15 cellular contexts compared by ENCODE assay signal in the genomic region with DNA sequence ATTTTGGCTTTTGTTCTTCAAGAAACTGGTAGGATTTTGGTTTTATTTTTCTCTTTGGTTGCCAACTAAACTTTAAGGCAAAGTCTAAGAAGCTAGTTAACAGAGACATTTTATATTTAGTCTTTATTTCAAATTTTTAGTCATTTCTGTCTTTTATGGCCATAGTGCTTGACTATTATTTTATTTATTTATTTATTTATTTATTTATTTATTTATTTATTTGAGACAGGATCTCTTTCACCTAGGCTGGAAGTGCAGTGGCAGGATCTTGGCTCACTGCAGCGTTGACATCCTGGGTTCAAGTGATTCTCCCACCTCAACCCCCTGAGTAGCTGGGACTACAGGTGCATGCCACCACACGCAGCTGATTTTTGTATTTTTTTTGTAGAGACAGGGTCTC. TPM values are rescaled to one million over a fixed set of nuclear protein-coding genes. Genes with fewer than 3 reads are reported as not detected.
A peak's percentile ranks its signal among the peaks of the same experiment; 100 is the strongest.
DNase-seq lines count a peak whose midpoint lies in the region; ATAC-seq and TF ChIP-seq lines count a peak whose summit lies in the region.
"Had no signal": no experiment of that assay in that cellular context is flagged by ENCODE, and none has a peak within 500 bp of the region (broad histone marks: within the 10 kb centered on the region; RNA-seq: fewer than 3 reads in every experiment).

No MANE protein-coding gene starts in this region.

- H3K27me3 Mint-ChIP-seq in activated CD4-positive, alpha-beta T cell treated with anti-CD3 and anti-CD28 coated beads for 36 hours = no peaks in the 10 kb centered on the region
- H3K27me3 Mint-ChIP-seq in activated naive CD8-positive, alpha-beta T cell treated with anti-CD3 and anti-CD28 coated beads for 36 hours = no peaks in the 10 kb centered on the region
- no peaks in the 10 kb centered on the region for H3K27me3 Mint-ChIP-seq in nephron (ENCODE audit: low read depth)

- H3K9me3 ChIP-seq in HEK293 (ENCODE audit: control insufficient read depth, insufficient read depth, low read depth, low read length) = no peaks in the 10 kb centered on the region
- H3K9me3 ChIP-seq: adrenal gland, prostate gland had no signal

- H3K4me1 ChIP-seq in HEK293 (ENCODE audit: control insufficient read depth, insufficient read depth, low read length) = peaks cover 7% of the 10 kb centered on the region; the same call in 1 of the 2 replicates
- H3K4me1 ChIP-seq: prostate gland had no signal

- POLR2A ChIA-PET in activated CD4-positive, alpha-beta T cell treated with anti-CD3 and anti-CD28 coated beads for 36 hours (lab: Charles Lee) = no interaction called here
- POLR2A ChIA-PET in HEK293 (lab: Yijun Ruan, JAX) = interaction anchor here (0.7 kb wide), 1 partner anchor 35 kb away, joined by 3 read pairs; no protein-coding TSS in a partner anchor

- H3K4me3 Mint-ChIP-seq in activated CD4-positive, alpha-beta T cell treated with anti-CD3 and anti-CD28 coated beads for 36 hours = peak overlapping the region; percentile 10
- peak overlapping the region; percentile 14 for H3K4me3 Mint-ChIP-seq in activated naive CD8-positive, alpha-beta T cell treated with anti-CD3 and anti-CD28 coated beads for 36 hours
- peak overlapping the region; percentile 47 to 72 (median 56) for H3K4me3 Mint-ChIP-seq in nephron

- intact Hi-C loops in activated CD4-positive, alpha-beta T cell treated with anti-CD3 and anti-CD28 coated beads for 36 hours (cut with DNase I, micrococcal nuclease) = loop anchor here in 1 of 2 experiments (5.0 kb wide), 1 partner anchor 207 kb away; a partner anchor contains a TSS
- intact Hi-C loops in posterior cingulate gyrus (cut with DNase I) = loop anchor here (10.0 kb wide), 3 partner anchors 55 to 465 kb away; a partner anchor contains a TSS

- no peak for ATAC-seq in activated CD4-positive, alpha-beta T cell treated with anti-CD3 and anti-CD28 coated beads for 36 hours
- no peak for ATAC-seq in HG03439 (IDR thresholded peaks at IDR 0.05; ENCODE audit: unreplicated experiment)
- ATAC-seq: foreskin keratinocyte; stimulated activated naive CD8-positive, alpha-beta T cell treated with anti-CD3 and anti-CD28 coated beads, Interleukin-15, Interleukin-2, amounts not matched to agents 100 U/mL and 50 U/mL, for 24 hours had no signal

- no peak overlapping the region for H3K4me3 ChIP-seq in HEK293 (ENCODE audit: low read depth, low read length)
- H3K4me3 ChIP-seq: prostate gland had no signal

- peaks cover 0 to 4% of the 10 kb centered on the region in 2 experiments; a peak in 2 of 3 replicates for H3K36me3 ChIP-seq in HEK293 (ENCODE audit: control insufficient read depth in 2 of 2, insufficient read depth in 1 of 2, low read length in 2 of 2)
- H3K36me3 ChIP-seq: adrenal gland, prostate gland had no signal

- peaks cover 23% of the 10 kb centered on the region for H3K4me1 Mint-ChIP-seq in activated CD4-positive, alpha-beta T cell treated with anti-CD3 and anti-CD28 coated beads for 36 hours
- H3K4me1 Mint-ChIP-seq in activated naive CD8-positive, alpha-beta T cell treated with anti-CD3 and anti-CD28 coated beads for 36 hours = peaks cover 12% of the 10 kb centered on the region
- peaks cover 18% of the 10 kb centered on the region for H3K4me1 Mint-ChIP-seq in nephron

- no peak overlapping the region for H3K27ac ChIP-seq in HEK293 (ENCODE audit: extremely low read depth, low read depth, low read length)
- H3K27ac ChIP-seq: adrenal gland, foreskin keratinocyte, prostate gland had no signal

- H3K36me3 Mint-ChIP-seq in activated CD4-positive, alpha-beta T cell treated with anti-CD3 and anti-CD28 coated beads for 36 hours (ENCODE audit: low read depth) = peaks cover 11% of the 10 kb centered on the region
- peaks cover 4% of the 10 kb centered on the region for H3K36me3 Mint-ChIP-seq in activated naive CD8-positive, alpha-beta T cell treated with anti-CD3 and anti-CD28 coated beads for 36 hours
- H3K36me3 Mint-ChIP-seq in nephron (ENCODE audit: low read depth) = peaks cover 6% of the 10 kb centered on the region

- DNase-seq in activated CD4-positive, alpha-beta T cell treated with anti-CD3 and anti-CD28 coated beads for 36 hours = no peak
- DNase-seq in activated CD4-positive, alpha-beta T cell treated with anti-CD3 and anti-CD28 coated beads for 48 hours = no peak
- no peak for DNase-seq in activated naive CD8-positive, alpha-beta T cell treated with anti-CD3 and anti-CD28 coated beads for 36 hours
- DNase-seq in NCI-H345 (lab: John Stamatoyannopoulos, UW) = no peak
- DNase-seq in posterior cingulate gyrus = no peak
- DNase-seq: adrenal gland; EL; foreskin keratinocyte; KG1; NCI-H146; stimulated activated naive CD8-positive, alpha-beta T cell treated with anti-CD3 and anti-CD28 coated beads, Interleukin-15, Interleukin-2, amounts not matched to agents 100 U/mL and 50 U/mL, for 24 hours had no signal

- H3K27ac Mint-ChIP-seq in activated CD4-positive, alpha-beta T cell treated with anti-CD3 and anti-CD28 coated beads for 36 hours = no peak overlapping the region
- no peak overlapping the region for H3K27ac Mint-ChIP-seq in activated naive CD8-positive, alpha-beta T cell treated with anti-CD3 and anti-CD28 coated beads for 36 hours
- H3K27ac Mint-ChIP-seq in nephron = no peak overlapping the region

- no peaks in the 10 kb centered on the region for H3K9me3 Mint-ChIP-seq in activated CD4-positive, alpha-beta T cell treated with anti-CD3 and anti-CD28 coated beads for 36 hours (ENCODE audit: low read depth)
- no peaks in the 10 kb centered on the region for H3K9me3 Mint-ChIP-seq in activated naive CD8-positive, alpha-beta T cell treated with anti-CD3 and anti-CD28 coated beads for 36 hours
- no peaks in the 10 kb centered on the region for H3K9me3 Mint-ChIP-seq in nephron

- CTCF ChIA-PET in activated CD4-positive, alpha-beta T cell treated with anti-CD3 and anti-CD28 coated beads for 36 hours (lab: Charles Lee) = no interaction called here
- CTCF ChIA-PET in HEK293 (lab: Yijun Ruan, JAX) = interaction anchor here (0.7 to 1.3 kb wide), 2 partner anchors 26 to 35 kb away, joined by 4 read pairs; no protein-coding TSS in a partner anchor

- no peak for TF ChIP-seq CTCF in HEK293 (tag by site-specific recombination; IDR thresholded peaks at IDR 0.05)
- TF ChIP-seq CTCF in nephron (IDR thresholded peaks at IDR 0.05; ENCODE audit: unreplicated experiment in 3 of 3) = no peak

TF ChIP-seq in HEK293, 187 proteins besides CTCF, POLR2A, EP300 and RAD21 (continues in another document):
- TF ChIP-seq ZNF354C (tag by site-specific recombination; IDR thresholded peaks at IDR 0.05; ENCODE audit: borderline replicate concordance, low read depth) (no peak), ZNF202 (tag by site-specific recombination; IDR thresholded peaks at IDR 0.05; ENCODE audit: borderline replicate concordance) (0 out of 2 replicates have a peak, but pooled peaks have one; percentile 25)
- TF ChIP-seq, protein P1, sequence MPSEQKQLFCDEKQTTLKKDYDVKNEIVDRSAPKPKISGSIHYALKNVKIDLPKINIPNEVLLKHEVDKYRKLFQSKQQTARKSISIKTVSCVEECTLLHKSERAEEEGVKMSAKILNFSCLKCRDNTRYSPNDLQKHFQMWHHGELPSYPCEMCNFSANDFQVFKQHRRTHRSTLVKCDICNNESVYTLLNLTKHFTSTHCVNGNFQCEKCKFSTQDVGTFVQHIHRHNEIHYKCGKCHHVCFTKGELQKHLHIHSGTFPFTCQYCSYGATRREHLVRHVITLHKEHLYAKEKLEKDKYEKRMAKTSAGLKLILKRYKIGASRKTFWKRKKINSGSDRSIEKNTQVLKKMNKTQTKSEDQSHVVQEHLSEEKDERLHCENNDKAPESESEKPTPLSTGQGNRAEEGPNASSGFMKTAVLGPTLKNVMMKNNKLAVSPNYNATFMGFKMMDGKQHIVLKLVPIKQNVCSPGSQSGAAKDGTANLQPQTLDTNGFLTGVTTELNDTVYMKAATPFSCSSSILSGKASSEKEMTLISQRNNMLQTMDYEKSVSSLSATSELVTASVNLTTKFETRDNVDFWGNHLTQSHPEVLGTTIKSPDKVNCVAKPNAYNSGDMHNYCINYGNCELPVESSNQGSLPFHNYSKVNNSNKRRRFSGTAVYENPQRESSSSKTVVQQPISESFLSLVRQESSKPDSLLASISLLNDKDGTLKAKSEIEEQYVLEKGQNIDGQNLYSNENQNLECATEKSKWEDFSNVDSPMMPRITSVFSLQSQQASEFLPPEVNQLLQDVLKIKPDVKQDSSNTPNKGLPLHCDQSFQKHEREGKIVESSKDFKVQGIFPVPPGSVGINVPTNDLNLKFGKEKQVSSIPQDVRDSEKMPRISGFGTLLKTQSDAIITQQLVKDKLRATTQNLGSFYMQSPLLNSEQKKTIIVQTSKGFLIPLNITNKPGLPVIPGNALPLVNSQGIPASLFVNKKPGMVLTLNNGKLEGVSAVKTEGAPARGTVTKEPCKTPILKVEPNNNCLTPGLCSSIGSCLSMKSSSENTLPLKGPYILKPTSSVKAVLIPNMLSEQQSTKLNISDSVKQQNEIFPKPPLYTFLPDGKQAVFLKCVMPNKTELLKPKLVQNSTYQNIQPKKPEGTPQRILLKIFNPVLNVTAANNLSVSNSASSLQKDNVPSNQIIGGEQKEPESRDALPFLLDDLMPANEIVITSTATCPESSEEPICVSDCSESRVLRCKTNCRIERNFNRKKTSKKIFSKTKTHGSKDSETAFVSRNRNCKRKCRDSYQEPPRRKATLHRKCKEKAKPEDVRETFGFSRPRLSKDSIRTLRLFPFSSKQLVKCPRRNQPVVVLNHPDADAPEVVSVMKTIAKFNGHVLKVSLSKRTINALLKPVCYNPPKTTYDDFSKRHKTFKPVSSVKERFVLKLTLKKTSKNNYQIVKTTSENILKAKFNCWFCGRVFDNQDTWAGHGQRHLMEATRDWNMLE (tag by site-specific recombination; conservative IDR thresholded peaks at IDR 0.05; ENCODE audit: low read depth) = peak; percentile 63; the same call in 1 of the 2 replicates

RNA-seq across cellular contexts. Expression of a gene that starts 3.1 kb away (rescaled TPM):
- total RNA-seq in activated CD4-positive, alpha-beta T cell treated with anti-CD3 and anti-CD28 coated beads for 36 hours = 10 to 100 TPM; 26.9 to 31.3 TPM
- total RNA-seq in activated naive CD8-positive, alpha-beta T cell treated with anti-CD3 and anti-CD28 coated beads for 36 hours = 10 to 100 TPM; 19.1 to 19.8 TPM
